ENCODE assay signal across 30 cellular contexts in the genomic region with DNA sequence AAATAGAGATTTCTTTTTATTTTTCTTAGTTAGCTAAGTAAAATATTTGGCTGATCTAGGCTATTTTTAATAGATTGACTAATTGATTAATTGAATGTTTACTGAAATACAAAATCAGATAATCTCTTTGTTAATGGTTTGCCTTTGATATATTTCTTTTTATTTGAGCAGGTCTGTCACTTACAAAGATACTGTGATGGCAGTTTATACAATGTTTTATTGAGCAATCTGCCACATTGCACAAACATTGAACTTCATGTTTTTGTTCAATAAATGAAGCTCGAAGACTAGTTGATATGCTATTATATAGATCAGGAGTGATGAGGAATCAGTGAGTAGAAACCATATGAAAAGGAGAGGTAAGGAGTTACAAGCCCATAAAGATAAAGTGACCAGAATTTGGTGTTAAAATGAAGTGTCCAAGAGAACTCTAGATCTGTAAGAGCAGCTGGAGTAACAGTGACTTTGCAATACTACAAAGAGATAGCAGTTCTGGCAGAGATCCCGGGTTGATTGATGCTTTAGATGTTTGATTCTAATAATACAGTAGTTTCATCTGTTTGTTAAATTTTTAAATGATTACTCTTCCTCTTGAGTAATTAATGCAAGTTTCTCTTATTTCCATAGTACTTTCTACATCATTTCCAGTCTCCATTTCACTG.
"Had no signal": no experiment of that assay in that cellular context is flagged by ENCODE, and none has a peak within 500 bp of the region (broad histone marks: within the 10 kb centered on the region; RNA-seq: fewer than 3 reads in every experiment).

No MANE protein-coding gene starts in this region.

- DNase-seq: activated CD4-positive, alpha-beta T cell treated with anti-CD3 and anti-CD28 coated beads for 36 hours; activated CD4-positive, alpha-beta T cell treated with anti-CD3 and anti-CD28 coated beads, Interleukin-2, amount 50 U/mL, for 48 hours; activated CD8-positive, alpha-beta memory T cell treated with anti-CD3 and anti-CD28 coated beads, Interleukin-2, amount 50 U/mL, for 48 hours; activated naive CD4-positive, alpha-beta T cell treated with Interleukin-2 at 50 U/mL for 16 hours; activated naive CD8-positive, alpha-beta T cell treated with anti-CD3 and anti-CD28 coated beads for 36 hours; activated T-cell treated with anti-CD3 and anti-CD28 coated beads, Interleukin-2, amount 50 U/mL, for 4 hours; amniotic stem cell; cerebellar nuclear complex; gastrocnemius medialis; head of caudate nucleus; hypothalamus; islet precursor cell; left colon; lower lobe of right lung; mesendoderm; mucosa of descending colon; naive B cell; nucleus accumbens; right cardiac atrium; stimulated activated CD4-positive, alpha-beta T cell treated with anti-CD3 and anti-CD28 coated beads, Interleukin-1b, Interleukin-23, amount 100 ng/mL, for 48 hours; stomach; T-helper 1 cell; T1000 had no signal

- ATAC-seq: activated CD4-positive, alpha-beta T cell treated with anti-CD3 and anti-CD28 coated beads for 36 hours; activated T-cell treated with anti-CD3 and anti-CD28 coated beads, Interleukin-2, amount 50 U/mL, for 4 hours; gastrocnemius medialis; left colon; lower lobe of right lung; mucosa of descending colon; right cardiac atrium; WTC11 had no signal

- H3K27me3 Mint-ChIP-seq: activated CD4-positive, alpha-beta T cell treated with anti-CD3 and anti-CD28 coated beads for 36 hours; activated naive CD8-positive, alpha-beta T cell treated with anti-CD3 and anti-CD28 coated beads for 36 hours; naive B cell had no signal

- H3K4me3 ChIP-seq: gastrocnemius medialis, lower lobe of right lung, mucosa of descending colon, skin epidermis, stomach, suprapubic skin, tibial nerve had no signal

- H3K27ac ChIP-seq: gastrocnemius medialis, lower lobe of right lung, parathyroid adenoma, skin epidermis, stomach, suprapubic skin, tibial nerve had no signal

- H3K4me1 ChIP-seq: gastrocnemius medialis, lower lobe of right lung, parathyroid adenoma, stomach, suprapubic skin, tibial nerve had no signal

- H3K9me3 ChIP-seq: gastrocnemius medialis, lower lobe of right lung, mucosa of descending colon, suprapubic skin had no signal

- FAIRE-seq: bronchial epithelial cell, urothelium cell line had no signal

- H3K36me3 Mint-ChIP-seq: activated naive CD8-positive, alpha-beta T cell treated with anti-CD3 and anti-CD28 coated beads for 36 hours; naive B cell had no signal

- H3K4me3 Mint-ChIP-seq: activated CD4-positive, alpha-beta T cell treated with anti-CD3 and anti-CD28 coated beads for 36 hours; activated naive CD8-positive, alpha-beta T cell treated with anti-CD3 and anti-CD28 coated beads for 36 hours; activated T-cell treated with anti-CD3 and anti-CD28 coated beads, Interleukin-2, amount 50 U/mL, for 4 hours; naive B cell; WTC11 had no signal

- H3K4me1 Mint-ChIP-seq: activated CD4-positive, alpha-beta T cell treated with anti-CD3 and anti-CD28 coated beads for 36 hours; activated naive CD8-positive, alpha-beta T cell treated with anti-CD3 and anti-CD28 coated beads for 36 hours; naive B cell; WTC11 had no signal

- H3K27ac Mint-ChIP-seq: activated CD4-positive, alpha-beta T cell treated with anti-CD3 and anti-CD28 coated beads for 36 hours; activated naive CD8-positive, alpha-beta T cell treated with anti-CD3 and anti-CD28 coated beads for 36 hours; naive B cell; WTC11 had no signal
